ENCODE assay signal across 1 cellular context in genomic region chr6:25270559-25270958, GRCh38.
A peak's percentile ranks its signal among the peaks of the same experiment; 100 is the strongest.
TF ChIP-seq lines count a peak whose summit lies in the region.

No MANE protein-coding gene starts in this region.

TF ChIP-seq in HepG2, 621 proteins besides CTCF, POLR2A, EP300 and RAD21 (continued from another document and continues in another):
- TF ChIP-seq TRAFD1 (CRISPR knock-in tag; IDR thresholded peaks at IDR 0.05; ENCODE audit: borderline replicate concordance) (no peak), ZNF318 (CRISPR knock-in tag; IDR thresholded peaks at IDR 0.05) (no peak), MBNL3 (CRISPR knock-in tag; conservative IDR thresholded peaks at IDR 0.05) (no peak), TRIM24 (CRISPR knock-in tag; IDR thresholded peaks at IDR 0.05) (no peak), SRSF1 (optimal IDR thresholded peaks at IDR 0.05; ENCODE audit: low read depth, low read length) (no peak), IRF2 (CRISPR knock-in tag; IDR thresholded peaks at IDR 0.05) (no peak; the same call in 1 of the 2 replicates), DDIT3 (CRISPR knock-in tag; IDR thresholded peaks at IDR 0.05) (no peak), CCDC6 (CRISPR knock-in tag; IDR thresholded peaks at IDR 0.05) (no peak), KAT8 (CRISPR knock-in tag; IDR thresholded peaks at IDR 0.05) (peak; percentile 55), ZNF616 (CRISPR knock-in tag; IDR thresholded peaks at IDR 0.05; ENCODE audit: low read depth) (no peak), ZNF597 (CRISPR knock-in tag; IDR thresholded peaks at IDR 0.05) (no peak), ZNF577 (CRISPR knock-in tag; IDR thresholded peaks at IDR 0.05; ENCODE audit: borderline replicate concordance, low read depth) (no peak), MTA1 (CRISPR knock-in tag; IDR thresholded peaks at IDR 0.05; ENCODE audit: borderline replicate concordance) (no peak), ZNF503 (CRISPR knock-in tag; IDR thresholded peaks at IDR 0.05) (0 out of 2 replicates have a peak, but pooled peaks have one; percentile 53), ZNF781 (CRISPR knock-in tag; IDR thresholded peaks at IDR 0.05; ENCODE audit: borderline replicate concordance, not compliant biosample characterization) (no peak), LCORL (IDR thresholded peaks at IDR 0.05) (no peak), LCORL (CRISPR knock-in tag; IDR thresholded peaks at IDR 0.05) (peak; percentile 59; the same call in 1 of the 2 replicates), CREM (IDR thresholded peaks at IDR 0.05) (peak; percentile 51), CREM (CRISPR knock-in tag; IDR thresholded peaks at IDR 0.05) (no peak), SNRNP70 (IDR thresholded peaks at IDR 0.05; ENCODE audit: low read depth, low read length) (no peak), TOPORS (CRISPR knock-in tag; IDR thresholded peaks at IDR 0.05) (no peak), ZKSCAN1 (IDR thresholded peaks at IDR 0.05; ENCODE audit: low read length) (no peak), HOXA5 (CRISPR knock-in tag; IDR thresholded peaks at IDR 0.05) (no peak), MAZ (IDR thresholded peaks at IDR 0.05; ENCODE audit: borderline replicate concordance, low read depth, low read length) (no peak), MAZ (CRISPR knock-in tag; IDR thresholded peaks at IDR 0.05; ENCODE audit: low read depth) (no peak), ADNP (CRISPR knock-in tag; IDR thresholded peaks at IDR 0.05) (no peak), SNAPC5 (CRISPR knock-in tag; IDR thresholded peaks at IDR 0.05; ENCODE audit: borderline replicate concordance) (no peak), ZNF17 (CRISPR knock-in tag; IDR thresholded peaks at IDR 0.05) (no peak), NFYC (CRISPR knock-in tag; IDR thresholded peaks at IDR 0.05) (no peak), AKAP8 (CRISPR knock-in tag; IDR thresholded peaks at IDR 0.05) (no peak), RBM22 (optimal IDR thresholded peaks at IDR 0.05; ENCODE audit: low read length) (no peak), DBP (CRISPR knock-in tag; IDR thresholded peaks at IDR 0.05; ENCODE audit: not compliant biosample characterization) (no peak), NFE2 (CRISPR knock-in tag; IDR thresholded peaks at IDR 0.05) (no peak), MIER2 (CRISPR knock-in tag; IDR thresholded peaks at IDR 0.05) (no peak), ZNF567 (CRISPR knock-in tag; IDR thresholded peaks at IDR 0.05; ENCODE audit: borderline replicate concordance) (no peak), ZNF816 (CRISPR knock-in tag; IDR thresholded peaks at IDR 0.05; ENCODE audit: borderline replicate concordance) (no peak), HIVEP1 (CRISPR knock-in tag; IDR thresholded peaks at IDR 0.05) (no peak), TAF15 (IDR thresholded peaks at IDR 0.05; ENCODE audit: low read depth, low read length, poor library complexity, severe bottlenecking) (no peak), ZNF3 (CRISPR knock-in tag; IDR thresholded peaks at IDR 0.05) (no peak), ZNF780A (CRISPR knock-in tag; IDR thresholded peaks at IDR 0.05) (no peak), ZNF83 (CRISPR knock-in tag; IDR thresholded peaks at IDR 0.05; ENCODE audit: borderline replicate concordance) (no peak), ZNF773 (CRISPR knock-in tag; IDR thresholded peaks at IDR 0.05; ENCODE audit: borderline replicate concordance) (no peak), MZF1 (CRISPR knock-in tag; IDR thresholded peaks at IDR 0.05; ENCODE audit: borderline replicate concordance) (no peak), ZNF720 (CRISPR knock-in tag; IDR thresholded peaks at IDR 0.05) (no peak), MEF2D (CRISPR knock-in tag; IDR thresholded peaks at IDR 0.05) (no peak), RBM39 (IDR thresholded peaks at IDR 0.05; ENCODE audit: low read depth, low read length, poor library complexity, severe bottlenecking) (no peak), RAD51 (IDR thresholded peaks at IDR 0.05; ENCODE audit: borderline replicate concordance) (no peak), ZNF569 (CRISPR knock-in tag; IDR thresholded peaks at IDR 0.05; ENCODE audit: borderline replicate concordance) (no peak), KDM5A (IDR thresholded peaks at IDR 0.05; ENCODE audit: borderline replicate concordance, low read length) (no peak), SSRP1 (CRISPR knock-in tag; IDR thresholded peaks at IDR 0.05) (no peak), ZNF431 (CRISPR knock-in tag; IDR thresholded peaks at IDR 0.05; ENCODE audit: borderline replicate concordance, low read depth) (no peak; the same call in 1 of the 2 replicates), RFX1 (IDR thresholded peaks at IDR 0.05) (no peak), TFE3 (CRISPR knock-in tag; IDR thresholded peaks at IDR 0.05) (no peak), ZFAT (CRISPR knock-in tag; conservative IDR thresholded peaks at IDR 0.05) (no peak), SOX13 (IDR thresholded peaks at IDR 0.05) (peak; percentile 78; the same call in 1 of the 2 replicates), SOX13 (CRISPR knock-in tag; conservative IDR thresholded peaks at IDR 0.05 in 1 of 2, IDR thresholded peaks at IDR 0.05 in 1 of 2) (peak in 1 of 2 experiments; percentile 98; a peak in 2 of 4 replicates), SOX6 (IDR thresholded peaks at IDR 0.05) (no peak), SOX6 (CRISPR knock-in tag; IDR thresholded peaks at IDR 0.05) (peak; percentile 92), MED1 (CRISPR knock-in tag; IDR thresholded peaks at IDR 0.05) (no peak), JUND (CRISPR knock-in tag; IDR thresholded peaks at IDR 0.05) (no peak), TCF12 (IDR thresholded peaks at IDR 0.05) (no peak), TCF12 (CRISPR knock-in tag; IDR thresholded peaks at IDR 0.05) (no peak)
